26 cellular contexts compared by ENCODE assay signal in the genomic region with DNA sequence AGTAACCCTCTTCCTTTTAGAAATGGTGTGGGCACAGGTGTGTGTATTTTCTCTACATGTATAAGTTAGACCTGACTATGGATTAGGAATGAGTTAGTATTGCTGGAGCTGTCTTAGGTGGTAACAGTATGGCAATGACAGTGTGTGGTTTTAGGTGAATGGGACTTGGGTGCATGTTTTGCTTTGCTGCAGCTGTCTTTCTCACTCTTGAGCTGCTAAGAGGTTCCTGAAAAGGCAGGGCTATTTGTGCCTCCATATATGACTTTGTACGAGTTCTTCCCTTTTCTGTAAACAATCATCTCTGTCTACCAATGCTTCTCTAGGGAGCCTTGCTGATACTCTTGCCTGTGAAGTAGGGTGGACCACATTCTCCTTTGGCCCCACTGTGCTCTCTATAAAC.
DNase-seq lines count a peak whose midpoint lies in the region; ATAC-seq, FAIRE-seq and TF ChIP-seq lines count a peak whose summit lies in the region.
"Had no signal": no experiment of that assay in that cellular context is flagged by ENCODE, and none has a peak within 500 bp of the region (broad histone marks: within the 10 kb centered on the region; RNA-seq: fewer than 3 reads in every experiment).

No MANE protein-coding gene starts in this region.

- no peak for TF ChIP-seq POLR2A in GM12891 (IDR thresholded peaks at IDR 0.05; ENCODE audit: low read depth, low read length)

- TF ChIP-seq CTCF in hepatocyte (IDR thresholded peaks at IDR 0.05; ENCODE audit: poor library complexity) = no peak

- no peaks in the 10 kb centered on the region for H3K27me3 ChIP-seq in MG63
- H3K27me3 ChIP-seq in hepatocyte = no peaks in the 10 kb centered on the region
- H3K27me3 ChIP-seq: heart left ventricle, left lung, ovary had no signal

- peak; percentile 66 for ATAC-seq in GM19328 (IDR thresholded peaks at IDR 0.05; ENCODE audit: unreplicated experiment)
- peak; percentile 74 for ATAC-seq in HG02610 (IDR thresholded peaks at IDR 0.05; ENCODE audit: unreplicated experiment)
- peak; percentile 40 for ATAC-seq in HG03175 (IDR thresholded peaks at IDR 0.05; ENCODE audit: unreplicated experiment)
- ATAC-seq: heart left ventricle, K562, left lung, natural killer cell, SK-N-SH treated with all-trans-retinoic acid at 6 μM for 48 hours had no signal

- H4K20me1 ChIP-seq in hepatocyte (ENCODE audit: insufficient read depth, poor library complexity, severe bottlenecking) = no peaks in the 10 kb centered on the region

- no peaks in the 10 kb centered on the region for H3K9me3 ChIP-seq in MG63
- no peaks in the 10 kb centered on the region for H3K9me3 ChIP-seq in hepatocyte (ENCODE audit: low read depth)
- H3K9me3 ChIP-seq: heart left ventricle, left lung, ovary, thoracic aorta had no signal

- H3K9me2 ChIP-seq in hepatocyte (replicated peaks; ENCODE audit: insufficient read depth) = no peaks in the 10 kb centered on the region

- H3K79me2 ChIP-seq in hepatocyte = no peaks in the 10 kb centered on the region

- H3K27ac ChIP-seq in hepatocyte = no peak overlapping the region
- H3K27ac ChIP-seq: heart left ventricle, left lung, ovary, thoracic aorta had no signal

- no peak overlapping the region for H2AFZ ChIP-seq in hepatocyte

- H3K4me3 ChIP-seq in MG63 (no peak overlapping the region), hepatocyte (no peak overlapping the region)
- H3K4me3 ChIP-seq: heart left ventricle, K562, left lung, ovary, thoracic aorta had no signal

- H3K4me1 ChIP-seq in hepatocyte (ENCODE audit: insufficient read depth) = no peaks in the 10 kb centered on the region
- H3K4me1 ChIP-seq: heart left ventricle, left lung had no signal

- WGBS in hepatocyte (ENCODE audit: low lambda C conversion rate, missing lambda C conversion rate) = 72% methylated on average over 1 of the region's 1 CpG

- peak; percentile 58 for FAIRE-seq in GM12891 (lab: Jason Lieb, UNC)
- FAIRE-seq: A204.1, endothelial cell of umbilical vein, K562 had no signal

- H3K4me2 ChIP-seq in hepatocyte = no peak overlapping the region

- DNase-seq in GM12891 (ENCODE audit: insufficient read length, low spot score) (no peak), MG63 (no peak), SIG-M5 (lab: John Stamatoyannopoulos, UW) (no peak), NCI-H146 (lab: John Stamatoyannopoulos, UW) (no peak), hepatocyte (ENCODE audit: low spot score) (no peak)
- DNase-seq: activated CD4-positive, alpha-beta memory T cell treated with anti-CD3 and anti-CD28 coated beads, Interleukin-2, amount 10 ng/mL, durations not matched to agents 7 days and 5 days; activated T-cell treated with anti-CD3 and anti-CD28 coated beads for 4 hours; amniotic stem cell; Calu3; dermis blood vessel endothelial cell; GOT3; heart left ventricle; left lung; natural killer cell; NCI-H1694; NCI-H446; ovary; T-helper 9 cell had no signal

- H3K36me3 ChIP-seq in MG63 (no peaks in the 10 kb centered on the region), hepatocyte (replicated peaks; ENCODE audit: insufficient read depth, low read depth) (no peaks in the 10 kb centered on the region)
- H3K36me3 ChIP-seq: heart left ventricle, left lung, ovary, thoracic aorta had no signal

TF ChIP-seq in GM12891, 5 proteins besides CTCF, POLR2A, EP300 and RAD21:
- no peak for TF ChIP-seq POLR2AphosphoS5 (IDR thresholded peaks at IDR 0.05; ENCODE audit: low read depth, low read length)
- no peak for TF ChIP-seq POU2F2 (IDR thresholded peaks at IDR 0.05; ENCODE audit: low read depth, low read length)
- TF ChIP-seq TAF1 (IDR thresholded peaks at IDR 0.05; ENCODE audit: low read depth, low read length) = no peak
- no peak for TF ChIP-seq SPI1 (IDR thresholded peaks at IDR 0.05; ENCODE audit: low read depth, low read length)
- TF ChIP-seq PAX5 (IDR thresholded peaks at IDR 0.05; ENCODE audit: insufficient read depth, low read length, severe bottlenecking) = no peak
